In the genomic region with DNA sequence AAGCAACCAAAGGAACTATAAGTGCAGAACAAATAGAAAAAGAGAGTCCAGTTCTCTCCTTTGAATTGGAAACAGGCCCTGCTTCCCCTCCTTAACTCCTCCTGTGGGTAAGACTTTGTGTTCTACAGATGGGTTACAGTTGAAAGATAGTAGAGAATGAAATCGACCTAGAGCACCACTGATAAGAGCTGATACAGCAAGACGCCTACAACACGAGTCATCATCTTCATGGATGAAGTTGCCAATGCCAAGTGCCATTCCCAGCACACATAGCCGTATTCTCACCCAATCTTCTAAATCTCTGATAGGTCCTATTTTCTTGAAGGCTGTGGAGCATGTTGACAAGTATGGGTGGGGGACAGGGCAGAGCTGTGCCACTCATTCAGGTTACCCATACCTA, we compare ENCODE assay signal across 33 cellular contexts.
"Had no signal": no experiment of that assay in that cellular context is flagged by ENCODE, and none has a peak within 500 bp of the region (broad histone marks: within the 10 kb centered on the region; RNA-seq: fewer than 3 reads in every experiment).

No MANE protein-coding gene starts in this region.

- H3K4me2 ChIP-seq: KMS-11 had no signal

- H3K27ac ChIP-seq: adrenal gland, brain microvascular endothelial cell, cardiac muscle cell, KMS-11, RWPE1 had no signal

- H3K4me3 ChIP-seq: adrenal gland, cardiac muscle cell, MG63 had no signal

- H3K27ac Mint-ChIP-seq: activated CD4-positive, alpha-beta memory T cell treated with anti-CD3 and anti-CD28 coated beads for 36 hours; activated naive CD4-positive, alpha-beta T cell treated with anti-CD3 and anti-CD28 coated beads for 36 hours; activated naive CD4-positive, alpha-beta T cell treated with anti-CD3 and anti-CD28 coated beads, Interleukin-2, amount 50 U/mL, for 72 hours; activated T-helper 1 cell treated with anti-CD3 and anti-CD28 coated beads, Interleukin-12 subunit alpha, Interleukin-12 subunit beta, Interleukin-2, Interleukin-4 antibody, amounts not matched to agents 30 ng/mL and 10 ng/mL and 1 ng/mL, durations not matched to agents 14 hours and 24 hours and 36 hours; WTC11 had no signal

- ATAC-seq: activated CD4-positive, CD25-positive, alpha-beta regulatory T cell treated with anti-CD3 and anti-CD28 coated beads, Interleukin-2, amount 50 U/mL, for 24 hours; activated naive CD4-positive, alpha-beta T cell treated with anti-CD3 and anti-CD28 coated beads, Interleukin-2, amount 50 U/mL, for 72 hours; activated T-cell treated with anti-CD3 and anti-CD28 coated beads, Interleukin-2, amount 50 U/mL, for 4 hours; Panc1; Right ventricle myocardium inferior; WTC11 had no signal

- H3K9me3 ChIP-seq: adrenal gland, MG63 had no signal

- H3K4me3 Mint-ChIP-seq: activated CD4-positive, alpha-beta memory T cell treated with anti-CD3 and anti-CD28 coated beads for 36 hours; activated naive CD4-positive, alpha-beta T cell treated with anti-CD3 and anti-CD28 coated beads for 36 hours; activated T-cell treated with anti-CD3 and anti-CD28 coated beads, Interleukin-2, amount 50 U/mL, for 4 hours; activated T-helper 1 cell treated with anti-CD3 and anti-CD28 coated beads, Interleukin-12 subunit alpha, Interleukin-12 subunit beta, Interleukin-2, Interleukin-4 antibody, amounts not matched to agents 30 ng/mL and 10 ng/mL and 1 ng/mL, durations not matched to agents 14 hours and 24 hours and 36 hours; central memory CD8-positive, alpha-beta T cell; WTC11 had no signal

- DNase-seq: activated CD4-positive, alpha-beta memory T cell treated with anti-CD3 and anti-CD28 coated beads for 36 hours; activated CD4-positive, alpha-beta T cell treated with anti-CD3 and anti-CD28 coated beads for 4 hours; activated CD4-positive, alpha-beta T cell treated with anti-CD3 and anti-CD28 coated beads, Interleukin-2, amount 50 U/mL, for 1 hour; activated CD8-positive, alpha-beta memory T cell treated with anti-CD3 and anti-CD28 coated beads, Interleukin-2, amount 50 U/mL, for 4 hours; activated gamma-delta T cell treated with Interleukin-2 at 50 U/mL for 16 hours; activated naive CD4-positive, alpha-beta T cell treated with anti-CD3 and anti-CD28 coated beads for 36 hours; activated T-cell treated with anti-CD3 and anti-CD28 coated beads for 4 hours; activated T-cell treated with anti-CD3 and anti-CD28 coated beads, Interleukin-2, amount 50 U/mL, for 4 hours; adrenal gland; anterior cingulate cortex; brain microvascular endothelial cell; MG63; NCI-H1048; NCI-H1105 treated with DMSO at 0.1 percent for 48 hours; NCI-H1436; NCI-H1930; NCI-H2081 treated with DMSO at 0.1 percent for 48 hours; NCI-H524 treated with DMSO at 0.1 percent for 48 hours; SIG-M5; SW 1271; T-helper 1 cell; T-helper 2 cell; T-helper 9 cell had no signal

- H3K9ac ChIP-seq: KMS-11 had no signal

- H3K36me3 Mint-ChIP-seq: activated CD4-positive, alpha-beta memory T cell treated with anti-CD3 and anti-CD28 coated beads for 36 hours; activated naive CD4-positive, alpha-beta T cell treated with anti-CD3 and anti-CD28 coated beads, Interleukin-2, amount 50 U/mL, for 72 hours; WTC11 had no signal

- H3K27me3 Mint-ChIP-seq: activated CD4-positive, alpha-beta memory T cell treated with anti-CD3 and anti-CD28 coated beads for 36 hours had no signal

- H3K36me3 ChIP-seq: adrenal gland, brain microvascular endothelial cell, cardiac muscle cell, MG63 had no signal

- H3K4me1 ChIP-seq: adrenal gland had no signal

- H3K27me3 ChIP-seq: adrenal gland, brain microvascular endothelial cell, cardiac muscle cell, MG63 had no signal

- H3K9me3 Mint-ChIP-seq: activated CD4-positive, alpha-beta memory T cell treated with anti-CD3 and anti-CD28 coated beads for 36 hours; activated naive CD4-positive, alpha-beta T cell treated with anti-CD3 and anti-CD28 coated beads for 36 hours; activated T-cell treated with anti-CD3 and anti-CD28 coated beads, Interleukin-2, amount 50 U/mL, for 4 hours; activated T-helper 1 cell treated with anti-CD3 and anti-CD28 coated beads, Interleukin-12 subunit alpha, Interleukin-12 subunit beta, Interleukin-2, Interleukin-4 antibody, amounts not matched to agents 30 ng/mL and 10 ng/mL and 1 ng/mL, durations not matched to agents 14 hours and 24 hours and 36 hours; central memory CD8-positive, alpha-beta T cell had no signal

- H3K4me1 Mint-ChIP-seq: central memory CD8-positive, alpha-beta T cell; WTC11 had no signal
